Comparison of ENCODE assay signal across 11 cellular contexts in genomic region chr17:83071966-83072562, GRCh38. TPM values are rescaled to one million over a fixed set of nuclear protein-coding genes. Genes with fewer than 3 reads are reported as not detected.
DNase-seq lines count a peak whose midpoint lies in the region; ATAC-seq and TF ChIP-seq lines count a peak whose summit lies in the region.
"Had no signal": no experiment of that assay in that cellular context is flagged by ENCODE, and none has a peak within 500 bp of the region (broad histone marks: within the 10 kb centered on the region; RNA-seq: fewer than 3 reads in every experiment).

No MANE protein-coding gene starts in this region.

- no peaks in the 10 kb centered on the region for H3K36me3 Mint-ChIP-seq in dendritic cell treated with granulocyte-macrophage colony-stimulating factor and Interleukin-4, amounts not matched to agents 40 ng/mL and 50 ng/mL, for 4 days (ENCODE audit: low read depth)
- H3K36me3 Mint-ChIP-seq: naive B cell had no signal

- H3K27me3 Mint-ChIP-seq in dendritic cell treated with granulocyte-macrophage colony-stimulating factor and Interleukin-4, amounts not matched to agents 40 ng/mL and 50 ng/mL, for 4 days: peaks cover 50% of the 10 kb centered on the region

- H3K27me3 ChIP-seq in BLaER1 (peaks cover 40% of the 10 kb centered on the region), DND-41 (ENCODE audit: insufficient read depth, low read length, poor library complexity) (no peaks in the 10 kb centered on the region), mammary epithelial cell (ENCODE audit: insufficient read depth, low read length) (no peaks in the 10 kb centered on the region)
- H3K27me3 ChIP-seq: SJSA1 had no signal

- CTCF ChIA-PET in mammary epithelial cell (lab: Charles Lee; ENCODE audit: low non-redundant PET): no interaction called here

- no TSS peak for BruUV-seq in mammary epithelial cell (replicated peaks; lab: Mats Ljungman, UMichigan)

- peak; percentile 81 for ATAC-seq in DND-41 (ENCODE audit: insufficient read depth, low read depth)
- no peak for ATAC-seq in GM21528 (IDR thresholded peaks at IDR 0.05; ENCODE audit: low FRiP score, unreplicated experiment)

- H3K9ac ChIP-seq in BLaER1 (no peak overlapping the region), DND-41 (ENCODE audit: low read depth, low read length) (no peak overlapping the region), mammary epithelial cell (ENCODE audit: insufficient read depth, low read length) (no peak overlapping the region)

- peak overlapping the region; percentile 35 for H3K27ac Mint-ChIP-seq in dendritic cell treated with granulocyte-macrophage colony-stimulating factor and Interleukin-4, amounts not matched to agents 40 ng/mL and 50 ng/mL, for 4 days

- dilution Hi-C loops in mammary epithelial cell (cut with HindIII; ENCODE audit: low sequenced_read_pairs): no loop called here

- in situ Hi-C loops in mammary epithelial cell (cut with MboI; ENCODE audit: low sequenced_read_pairs in 2 of 2): no loop called here

- intact Hi-C loops in dendritic cell treated with granulocyte-macrophage colony-stimulating factor and Interleukin-4, amounts not matched to agents 40 ng/mL and 50 ng/mL, for 4 days (cut with micrococcal nuclease): no loop called here
- intact Hi-C loops in mammary epithelial cell (cut with micrococcal nuclease): no loop called here

- H3K4me3 ChIP-seq in BLaER1 (no peak overlapping the region), DND-41 (ENCODE audit: low read depth in 1 of 2, low read length in 2 of 2) (no peak overlapping the region), mammary epithelial cell (replicated peaks in 1 of 3; ENCODE audit: insufficient read depth in 1 of 3, low read depth in 2 of 3, low read length in 3 of 3) (no peak overlapping the region)
- H3K4me3 ChIP-seq: SJSA1 had no signal

- H2AFZ ChIP-seq in DND-41 (ENCODE audit: low read depth, low read length): no peak overlapping the region
- H2AFZ ChIP-seq in mammary epithelial cell (ENCODE audit: low read depth, low read length): no peak overlapping the region

- H4K20me1 ChIP-seq in BLaER1: peaks cover 6% of the 10 kb centered on the region; the same call in 1 of the 2 replicates
- peaks cover 5% of the 10 kb centered on the region; the same call in 1 of the 2 replicates for H4K20me1 ChIP-seq in DND-41 (ENCODE audit: insufficient read depth, low read length)
- no peaks in the 10 kb centered on the region for H4K20me1 ChIP-seq in mammary epithelial cell (ENCODE audit: insufficient read depth, low read length)

- H3K79me2 ChIP-seq in DND-41 (ENCODE audit: insufficient read depth, low read length) (no peaks in the 10 kb centered on the region), mammary epithelial cell (ENCODE audit: insufficient read depth, low read length) (no peaks in the 10 kb centered on the region)

- WGBS in mammary epithelial cell (ENCODE audit: low coverage, missing lambda C conversion rate): 84% methylated on average over 7 of the region's 10 CpGs

- H3K4me3 Mint-ChIP-seq in dendritic cell treated with granulocyte-macrophage colony-stimulating factor and Interleukin-4, amounts not matched to agents 40 ng/mL and 50 ng/mL, for 4 days: no peak overlapping the region

- H3K4me2 ChIP-seq in BLaER1 (peak overlapping the region; percentile 68), DND-41 (ENCODE audit: insufficient read depth, low read length) (no peak overlapping the region), mammary epithelial cell (ENCODE audit: insufficient read depth, low read depth, low read length) (no peak overlapping the region)

- no peaks in the 10 kb centered on the region for H3K9me3 Mint-ChIP-seq in dendritic cell treated with granulocyte-macrophage colony-stimulating factor and Interleukin-4, amounts not matched to agents 40 ng/mL and 50 ng/mL, for 4 days
- H3K9me3 Mint-ChIP-seq: naive B cell had no signal

- no peaks in the 10 kb centered on the region for H3K36me3 ChIP-seq in BLaER1
- no peaks in the 10 kb centered on the region for H3K36me3 ChIP-seq in DND-41 (ENCODE audit: insufficient read depth, low read length)
- H3K36me3 ChIP-seq in mammary epithelial cell (ENCODE audit: insufficient read depth, low read length): no peaks in the 10 kb centered on the region
- H3K36me3 ChIP-seq: SJSA1 had no signal

- H3K4me1 ChIP-seq in BLaER1: peaks cover 63% of the 10 kb centered on the region
- peaks cover 9% of the 10 kb centered on the region for H3K4me1 ChIP-seq in DND-41 (ENCODE audit: insufficient read depth, low read length)
- H3K4me1 ChIP-seq in mammary epithelial cell (ENCODE audit: insufficient read depth, low read length): peaks cover 13% of the 10 kb centered on the region

- no peak overlapping the region for H3K27ac ChIP-seq in BLaER1
- H3K27ac ChIP-seq in DND-41 (ENCODE audit: low read length): no peak overlapping the region
- H3K27ac ChIP-seq in mammary epithelial cell (ENCODE audit: insufficient read depth, low read depth, low read length): no peak overlapping the region
- H3K27ac ChIP-seq: SJSA1 had no signal

- no peak for TF ChIP-seq POLR2A in erythroblast (IDR thresholded peaks at IDR 0.05; ENCODE audit: low read length)

- TF ChIP-seq CTCF in DND-41 (IDR thresholded peaks at IDR 0.05; ENCODE audit: borderline replicate concordance, extremely low read depth, low read length, poor library complexity, severe bottlenecking) (no peak), mammary epithelial cell (conservative IDR thresholded peaks at IDR 0.05 in 1 of 2, IDR thresholded peaks at IDR 0.05 in 1 of 2; ENCODE audit: extremely low read depth in 1 of 2, insufficient read depth in 1 of 2, low read depth in 1 of 2, low read length in 2 of 2) (no peak)

- peaks cover 51% of the 10 kb centered on the region for H3K4me1 Mint-ChIP-seq in dendritic cell treated with granulocyte-macrophage colony-stimulating factor and Interleukin-4, amounts not matched to agents 40 ng/mL and 50 ng/mL, for 4 days (ENCODE audit: low read depth)

- H3K9me3 ChIP-seq in BLaER1: no peaks in the 10 kb centered on the region
- H3K9me3 ChIP-seq in DND-41 (ENCODE audit: insufficient read depth, low read length, severe bottlenecking): no peaks in the 10 kb centered on the region
- H3K9me3 ChIP-seq in mammary epithelial cell (replicated peaks; ENCODE audit: insufficient read depth, low read length): no peaks in the 10 kb centered on the region

- peak; percentile 24 for DNase-seq in DND-41
- peak; percentile 60 for DNase-seq in SKM-1 (lab: John Stamatoyannopoulos, UW; ENCODE audit: unreplicated experiment)
- DNase-seq in mammary epithelial cell: no peak
- DNase-seq in anterior cingulate cortex (lab: John Stamatoyannopoulos, UW): no peak
- DNase-seq in erythroblast (lab: John Stamatoyannopoulos, UW): no peak
- DNase-seq: C1 segment of cervical spinal cord, naive B cell had no signal

RNA-seq across cellular contexts. Expression of gene METRNL, which starts 7.3 kb away (rescaled TPM):
- total RNA-seq in mammary epithelial cell: 1 to 10 TPM; 2.5 to 9.6 TPM
- polyA plus RNA-seq in mammary epithelial cell: 4.7 TPM
- 1.1 TPM for polyA minus RNA-seq in mammary epithelial cell

Comparison
In these comparisons a context has a peak if more than half of its experiments do, and no peak if none do; other contexts are left out.
1. DNase-seq: peak in DND-41 (single experiment) and SKM-1 (single experiment); none in mammary epithelial cell (single experiment), anterior cingulate cortex (0 of 58) and erythroblast (0 of 2).